Comparison of ENCODE assay signal across 26 cellular contexts in the genomic region with DNA sequence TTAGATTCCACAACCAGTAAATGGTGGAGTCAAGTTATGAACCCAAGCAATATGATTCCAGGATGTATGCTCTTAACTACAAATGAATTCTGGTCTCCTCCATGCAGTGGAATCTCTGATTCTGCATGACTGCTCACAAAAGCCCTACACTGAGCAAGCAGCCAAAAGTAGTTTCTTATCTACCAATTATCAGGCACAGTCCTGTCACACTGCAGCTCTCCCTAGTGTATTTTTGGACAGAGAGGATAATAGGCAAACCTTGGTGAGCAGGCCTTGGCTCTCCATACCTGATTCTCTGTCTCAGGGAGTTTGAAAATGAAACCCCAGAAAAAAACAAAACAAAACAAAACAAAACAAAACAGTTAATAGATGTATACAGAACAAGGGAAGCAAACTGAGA. TPM values are rescaled to one million over a fixed set of nuclear protein-coding genes. Genes with fewer than 3 reads are reported as not detected.
DNase-seq lines count a peak whose midpoint lies in the region; ATAC-seq and TF ChIP-seq lines count a peak whose summit lies in the region.
"Had no signal": no experiment of that assay in that cellular context is flagged by ENCODE, and none has a peak within 500 bp of the region (broad histone marks: within the 10 kb centered on the region; RNA-seq: fewer than 3 reads in every experiment).

No MANE protein-coding gene starts in this region.

- no peaks in the 10 kb centered on the region for H3K9me2 ChIP-seq in Loucy (replicated peaks; ENCODE audit: low read depth, low read length)

- peak overlapping the region in 4 of 5 experiments; percentile 4 to 65 (median 49) for H3K27ac Mint-ChIP-seq in brain
- peak overlapping the region; percentile 69 to 85 (median 72) for H3K27ac Mint-ChIP-seq in nephron
- H3K27ac Mint-ChIP-seq in T-helper 17 cell: no peak overlapping the region
- H3K27ac Mint-ChIP-seq: activated naive CD4-positive, alpha-beta T cell treated with anti-CD3 and anti-CD28 coated beads, Interleukin-2, amount 50 U/mL, for 24 hours; activated T-helper 17 cell treated with anti-CD3 and anti-CD28 coated beads, Interleukin-2, amount 50 U/mL, for 72 hours; HFFc6; natural killer cell; stimulated activated naive CD8-positive, alpha-beta T cell treated with anti-CD3 and anti-CD28 coated beads, Interleukin-15, amount 100 ng/mL, for 72 hours; WTC11 had no signal

- peak; percentile 40 for DNase-seq in BE2C
- DNase-seq in germinal center (ENCODE audit: low spot score): no peak
- DNase-seq in T-helper 17 cell: no peak
- DNase-seq in NCI-H2196 treated with DMSO at 0.1 percent for 48 hours (lab: John Stamatoyannopoulos, UW; ENCODE audit: unreplicated experiment): no peak
- DNase-seq: anterior cingulate cortex; CD4-positive, alpha-beta memory T cell; cerebellar nuclear complex; foreskin fibroblast; HFFc6; IMR-90; left lung; MG63; natural killer cell; NCI-H524; pancreas; sigmoid colon; stimulated activated naive CD8-positive, alpha-beta T cell treated with anti-CD3 and anti-CD28 coated beads, Interleukin-15, amount 100 ng/mL, for 72 hours; tibial artery had no signal

- no peaks in the 10 kb centered on the region for H3K27me3 ChIP-seq in BE2C
- no peaks in the 10 kb centered on the region for H3K27me3 ChIP-seq in Loucy (ENCODE audit: insufficient read depth, low read length, poor library complexity, severe bottlenecking)
- H3K27me3 ChIP-seq: hepatocyte, left lung, MG63, pancreas, sigmoid colon, tibial artery had no signal

- no peak overlapping the region for H3K4me3 ChIP-seq in BE2C (ENCODE audit: low read depth, low read length)
- H3K4me3 ChIP-seq in Loucy (ENCODE audit: low read length, poor library complexity, severe bottlenecking): no peak overlapping the region
- H3K4me3 ChIP-seq: hepatocyte, left lung, MG63, pancreas, sigmoid colon, SK-N-MC, tibial artery had no signal

- H3K4me1 Mint-ChIP-seq in brain (peaks cover 43% of the 10 kb centered on the region), nephron (peaks cover 51% of the 10 kb centered on the region), T-helper 17 cell (peaks cover 12% of the 10 kb centered on the region)

- H3K36me3 ChIP-seq in BE2C (no peaks in the 10 kb centered on the region), Loucy (ENCODE audit: insufficient read depth, low read length) (no peaks in the 10 kb centered on the region)
- H3K36me3 ChIP-seq: left lung, pancreas, sigmoid colon, tibial artery had no signal

- peaks cover 10% of the 10 kb centered on the region for H4K20me1 ChIP-seq in Loucy (ENCODE audit: insufficient read depth, low read length, poor library complexity, severe bottlenecking)

- H3K4me2 ChIP-seq in Loucy (ENCODE audit: low read depth, low read length, poor library complexity, severe bottlenecking): no peak overlapping the region
- H3K4me2 ChIP-seq: hepatocyte had no signal

- no peaks in the 10 kb centered on the region for H3K9me3 ChIP-seq in BE2C
- H3K9me3 ChIP-seq in Loucy (ENCODE audit: insufficient read depth, low read depth, low read length): no peaks in the 10 kb centered on the region
- no peaks in the 10 kb centered on the region for H3K9me3 ChIP-seq in T-helper 17 cell (ENCODE audit: control insufficient read depth, low read length, poor library complexity, severe bottlenecking)
- H3K9me3 ChIP-seq: left lung, MG63, pancreas, sigmoid colon, tibial artery had no signal

- no peak overlapping the region for H3K9ac ChIP-seq in Loucy (ENCODE audit: low read depth, low read length, poor library complexity, severe bottlenecking)

- H3K36me3 Mint-ChIP-seq in brain: no peaks in the 10 kb centered on the region
- no peaks in the 10 kb centered on the region for H3K36me3 Mint-ChIP-seq in nephron (ENCODE audit: low read depth)
- peaks cover 2% of the 10 kb centered on the region for H3K36me3 Mint-ChIP-seq in T-helper 17 cell (ENCODE audit: low read depth)
- H3K36me3 Mint-ChIP-seq: activated naive CD4-positive, alpha-beta T cell treated with anti-CD3 and anti-CD28 coated beads, Interleukin-2, amount 50 U/mL, for 24 hours; natural killer cell had no signal

- H3K4me1 ChIP-seq in BE2C (peaks cover 23% of the 10 kb centered on the region; the same call in 1 of the 2 replicates), Loucy (ENCODE audit: insufficient read depth, low read length, poor library complexity, severe bottlenecking) (peaks cover 17% of the 10 kb centered on the region)

- H3K4me3 Mint-ChIP-seq in brain: peak overlapping the region in 1 of 5 experiments; percentile 0
- H3K4me3 Mint-ChIP-seq in nephron: peak overlapping the region in 2 of 3 experiments; percentile 2 to 45
- H3K4me3 Mint-ChIP-seq in T-helper 17 cell: no peak overlapping the region
- H3K4me3 Mint-ChIP-seq: activated naive CD4-positive, alpha-beta T cell treated with anti-CD3 and anti-CD28 coated beads, Interleukin-2, amount 50 U/mL, for 24 hours; activated T-helper 17 cell treated with anti-CD3 and anti-CD28 coated beads, Interleukin-2, amount 50 U/mL, for 72 hours; CD4-positive, alpha-beta memory T cell; HFFc6; natural killer cell; stimulated activated naive CD8-positive, alpha-beta T cell treated with anti-CD3 and anti-CD28 coated beads, Interleukin-15, amount 100 ng/mL, for 72 hours; WTC11 had no signal

- peak overlapping the region; percentile 57; the same call in 1 of the 2 replicates for H2AFZ ChIP-seq in Loucy (ENCODE audit: low read length)
- H2AFZ ChIP-seq: hepatocyte had no signal

- no peaks in the 10 kb centered on the region for H3F3A ChIP-seq in Loucy (ENCODE audit: low read depth)

- TF ChIP-seq CTCF in BE2C (IDR thresholded peaks at IDR 0.05; ENCODE audit: low read depth, low read length): no peak
- no peak for TF ChIP-seq CTCF in Loucy (conservative IDR thresholded peaks at IDR 0.05; ENCODE audit: low read length)
- no peak for TF ChIP-seq CTCF in brain (conservative IDR thresholded peaks at IDR 0.05)
- TF ChIP-seq CTCF in nephron (IDR thresholded peaks at IDR 0.05; ENCODE audit: unreplicated experiment in 3 of 3): no peak

- H3K9me3 Mint-ChIP-seq in brain (peaks cover 0 to 5% (median 0%) of the 10 kb centered on the region in 5 experiments), nephron (no peaks in the 10 kb centered on the region)
- H3K9me3 Mint-ChIP-seq: activated naive CD4-positive, alpha-beta T cell treated with anti-CD3 and anti-CD28 coated beads, Interleukin-2, amount 50 U/mL, for 24 hours; activated T-helper 17 cell treated with anti-CD3 and anti-CD28 coated beads, Interleukin-2, amount 50 U/mL, for 72 hours; HFFc6; natural killer cell; stimulated activated naive CD8-positive, alpha-beta T cell treated with anti-CD3 and anti-CD28 coated beads, Interleukin-15, amount 100 ng/mL, for 72 hours; WTC11 had no signal

- H3K27me3 Mint-ChIP-seq in brain (peaks cover 20% of the 10 kb centered on the region), nephron (ENCODE audit: low read depth) (no peaks in the 10 kb centered on the region), T-helper 17 cell (peaks cover 15% of the 10 kb centered on the region)

- H3K79me2 ChIP-seq in Loucy (ENCODE audit: insufficient read depth, low read length): peaks cover 15% of the 10 kb centered on the region

- ATAC-seq in T-helper 17 cell: no peak
- ATAC-seq: activated T-helper 17 cell treated with anti-CD3 and anti-CD28 coated beads, Interleukin-2, amount 50 U/mL, for 72 hours; left lung; natural killer cell; pancreas; stimulated activated naive CD8-positive, alpha-beta T cell treated with anti-CD3 and anti-CD28 coated beads, Interleukin-15, amount 100 ng/mL, for 72 hours; WTC11 had no signal

RNA-seq across cellular contexts. Expression of a gene that starts 3.5 kb away (rescaled TPM):
- 98.5 TPM for polyA plus RNA-seq in BE2C (2012; ENCODE audit: insufficient read depth, insufficient read length, low read depth)
- polyA plus RNA-seq in brain (ENCODE audit: insufficient read depth, low read depth, low replicate concordance): 68.8 TPM
- 10 to 100 TPM; 93.4 to 94.3 TPM for total RNA-seq in T-helper 17 cell
